18 cellular contexts compared by ENCODE assay signal in the genomic region with DNA sequence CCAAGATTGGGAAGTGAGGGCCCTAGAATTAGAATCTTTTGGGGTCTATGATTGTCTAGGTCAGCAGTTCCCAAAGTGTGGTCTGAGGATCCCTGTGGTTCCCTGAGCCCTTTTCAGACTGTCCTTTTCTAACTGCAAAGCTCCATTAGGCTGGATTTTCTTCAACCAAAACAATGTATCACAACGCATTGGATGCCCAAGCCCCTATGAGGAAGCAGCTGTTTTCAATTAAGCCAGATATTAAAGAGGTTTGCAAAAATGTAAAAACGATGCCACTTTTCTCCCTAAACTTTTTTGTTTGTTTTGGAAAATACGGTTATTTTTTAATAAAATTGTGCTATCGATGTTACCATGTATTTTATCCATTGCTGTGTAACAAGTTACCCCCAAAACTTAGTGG.
A peak's percentile ranks its signal among the peaks of the same experiment; 100 is the strongest.
DNase-seq lines count a peak whose midpoint lies in the region; ATAC-seq and TF ChIP-seq lines count a peak whose summit lies in the region.
"Had no signal": no experiment of that assay in that cellular context is flagged by ENCODE, and none has a peak within 500 bp of the region (broad histone marks: within the 10 kb centered on the region; RNA-seq: fewer than 3 reads in every experiment).

No MANE protein-coding gene starts in this region.

- no peak for ATAC-seq in activated T-helper 17 cell treated with anti-CD3 and anti-CD28 coated beads, Interleukin-2, amount 50 U/mL, for 72 hours (replicated peaks)
- ATAC-seq in stimulated activated naive B cell treated with anti-CD40 and anti-IgM and Interleukin-4, amounts not matched to agents 10 μg/mL and 1 μg/mL and 100 μg/mL, for 72 hours (replicated peaks) = no peak
- no peak for ATAC-seq in PC-3
- ATAC-seq in HG02884 (IDR thresholded peaks at IDR 0.05; ENCODE audit: unreplicated experiment) = no peak

- DNase-seq in fibroblast of peridontal ligament (ENCODE audit: extremely low read depth) (peak; percentile 55), NCI-H446 treated with DMSO at 0.1 percent for 48 hours (lab: John Stamatoyannopoulos, UW) (no peak), PC-3 (no peak)
- DNase-seq in stimulated activated naive B cell treated with anti-CD40 and anti-IgM and Interleukin-4, amounts not matched to agents 10 μg/mL and 1 μg/mL and 100 μg/mL, for 72 hours = no peak
- DNase-seq in activated CD4-positive, alpha-beta memory T cell treated with anti-CD3 and anti-CD28 coated beads for 36 hours = no peak
- DNase-seq: activated CD4-positive, alpha-beta memory T cell treated with anti-CD3 and anti-CD28 coated beads, Interleukin-2, amount 10 ng/mL, durations not matched to agents 7 days and 5 days; amniotic stem cell; NCI-H1417; NCI-H2081 treated with DMSO at 0.1 percent for 48 hours; small intestine; T1000 had no signal

- H3K4me2 ChIP-seq in PC-3 (ENCODE audit: low read length) = no peak overlapping the region

- intact Hi-C loops in activated CD4-positive, alpha-beta memory T cell treated with anti-CD3 and anti-CD28 coated beads for 36 hours (cut with micrococcal nuclease) = loop anchor here (5.0 kb wide), 2 partner anchors 96 to 116 kb away; no protein-coding TSS in a partner anchor
- intact Hi-C loops in PC-3 (cut with micrococcal nuclease) = loop anchor here (5.0 to 10.0 kb wide), 3 partner anchors 91 to 453 kb away; no protein-coding TSS in a partner anchor

- H3K9ac ChIP-seq in PC-3 (ENCODE audit: low read length) = no peak overlapping the region

- CTCF ChIA-PET in activated CD4-positive, alpha-beta memory T cell treated with anti-CD3 and anti-CD28 coated beads for 36 hours (lab: Charles Lee) = interaction anchor here (1.0 to 1.2 kb wide), 2 partner anchors 29 to 201 kb away, joined by 3 read pairs; no protein-coding TSS in a partner anchor
- CTCF ChIA-PET in PC-3 (lab: Charles Lee) = no interaction called here

- no peaks in the 10 kb centered on the region for H3F3A ChIP-seq in PC-3 (ENCODE audit: low read length, unreplicated experiment)

- POLR2A ChIA-PET in activated CD4-positive, alpha-beta memory T cell treated with anti-CD3 and anti-CD28 coated beads for 36 hours (lab: Charles Lee) = no interaction called here
- POLR2A ChIA-PET in PC-3 (lab: Charles Lee; ENCODE audit: unreplicated experiment) = no interaction called here

- no peaks in the 10 kb centered on the region for H3K9me2 ChIP-seq in PC-3 (replicated peaks; ENCODE audit: low read length)

- no TSS peak for BruUV-seq in PC-3 (replicated peaks; lab: Mats Ljungman, UMichigan)

- H3K27ac ChIP-seq in PC-3 (ENCODE audit: low read length) = no peak overlapping the region
- H3K27ac ChIP-seq: neutrophil had no signal

- no peaks in the 10 kb centered on the region for H3K9me3 Mint-ChIP-seq in IgD-negative memory B cell
- H3K9me3 Mint-ChIP-seq in activated T-helper 17 cell treated with anti-CD3 and anti-CD28 coated beads, Interleukin-2, amount 50 U/mL, for 72 hours = no peaks in the 10 kb centered on the region
- H3K9me3 Mint-ChIP-seq in stimulated activated naive B cell treated with anti-CD40 and anti-IgM and Interleukin-4, amounts not matched to agents 10 μg/mL and 1 μg/mL and 100 μg/mL, for 72 hours = no peaks in the 10 kb centered on the region
- H3K9me3 Mint-ChIP-seq in activated CD4-positive, alpha-beta memory T cell treated with anti-CD3 and anti-CD28 coated beads for 36 hours = no peaks in the 10 kb centered on the region
- H3K9me3 Mint-ChIP-seq: activated B cell treated with CpG ODN at 0.5 μM for 24 hours; activated CD4-positive, alpha-beta memory T cell treated with anti-CD3 and anti-CD28 coated beads, Interleukin-2, amount 10 ng/mL, durations not matched to agents 7 days and 5 days; stimulated activated naive CD8-positive, alpha-beta T cell treated with anti-CD3 and anti-CD28 coated beads, Interleukin-15, Interleukin-2, amounts not matched to agents 100 ng/mL and 50 ng/mL, for 24 hours; type B pancreatic cell had no signal

- H3K27me3 Mint-ChIP-seq in IgD-negative memory B cell = peaks cover 3% of the 10 kb centered on the region
- no peaks in the 10 kb centered on the region for H3K27me3 Mint-ChIP-seq in activated T-helper 17 cell treated with anti-CD3 and anti-CD28 coated beads, Interleukin-2, amount 50 U/mL, for 72 hours
- peaks cover 6 to 9% of the 10 kb centered on the region in 2 donors for H3K27me3 Mint-ChIP-seq in stimulated activated naive B cell treated with anti-CD40 and anti-IgM and Interleukin-4, amounts not matched to agents 10 μg/mL and 1 μg/mL and 100 μg/mL, for 72 hours
- H3K27me3 Mint-ChIP-seq in activated CD4-positive, alpha-beta memory T cell treated with anti-CD3 and anti-CD28 coated beads for 36 hours = no peaks in the 10 kb centered on the region
- H3K27me3 Mint-ChIP-seq: activated B cell treated with CpG ODN at 0.5 μM for 24 hours; activated CD4-positive, alpha-beta memory T cell treated with anti-CD3 and anti-CD28 coated beads, Interleukin-2, amount 10 ng/mL, durations not matched to agents 7 days and 5 days; type B pancreatic cell had no signal

- H3K4me1 ChIP-seq in PC-3 (ENCODE audit: insufficient read depth, low read length) = peaks cover 10% of the 10 kb centered on the region; the same call in 1 of the 2 replicates

- no peak overlapping the region for H3K4me3 ChIP-seq in PC-3 (ENCODE audit: low read length)

- peaks cover 4 to 6% (median 4%) of the 10 kb centered on the region in 3 donors for H3K4me1 Mint-ChIP-seq in IgD-negative memory B cell
- no peaks in the 10 kb centered on the region for H3K4me1 Mint-ChIP-seq in activated T-helper 17 cell treated with anti-CD3 and anti-CD28 coated beads, Interleukin-2, amount 50 U/mL, for 72 hours
- H3K4me1 Mint-ChIP-seq in stimulated activated naive B cell treated with anti-CD40 and anti-IgM and Interleukin-4, amounts not matched to agents 10 μg/mL and 1 μg/mL and 100 μg/mL, for 72 hours = peaks cover 13 to 31% of the 10 kb centered on the region in 2 donors
- H3K4me1 Mint-ChIP-seq in activated CD4-positive, alpha-beta memory T cell treated with anti-CD3 and anti-CD28 coated beads for 36 hours (ENCODE audit: low read depth) = no peaks in the 10 kb centered on the region

- no peaks in the 10 kb centered on the region for H3K36me3 Mint-ChIP-seq in IgD-negative memory B cell
- no peaks in the 10 kb centered on the region for H3K36me3 Mint-ChIP-seq in activated T-helper 17 cell treated with anti-CD3 and anti-CD28 coated beads, Interleukin-2, amount 50 U/mL, for 72 hours (ENCODE audit: low read depth)
- H3K36me3 Mint-ChIP-seq in stimulated activated naive B cell treated with anti-CD40 and anti-IgM and Interleukin-4, amounts not matched to agents 10 μg/mL and 1 μg/mL and 100 μg/mL, for 72 hours = no peaks in the 10 kb centered on the region
- H3K36me3 Mint-ChIP-seq in activated CD4-positive, alpha-beta memory T cell treated with anti-CD3 and anti-CD28 coated beads for 36 hours = no peaks in the 10 kb centered on the region
- H3K36me3 Mint-ChIP-seq: type B pancreatic cell had no signal

- H4K20me1 ChIP-seq in PC-3 (ENCODE audit: low read length) = no peaks in the 10 kb centered on the region

- H2AFZ ChIP-seq in PC-3 (ENCODE audit: low read length) = no peak overlapping the region

- H3K79me2 ChIP-seq in PC-3 (ENCODE audit: low read length) = no peaks in the 10 kb centered on the region

- no peak for TF ChIP-seq CTCF in PC-3 (conservative IDR thresholded peaks at IDR 0.05; ENCODE audit: low read depth, low read length)

- H3K4me3 Mint-ChIP-seq in IgD-negative memory B cell = peak overlapping the region in 3 of 4 donors; percentile 32 to 75 (median 43)
- peak overlapping the region; percentile 66 for H3K4me3 Mint-ChIP-seq in activated T-helper 17 cell treated with anti-CD3 and anti-CD28 coated beads, Interleukin-2, amount 50 U/mL, for 72 hours
- peak overlapping the region; percentile 79 to 84 for H3K4me3 Mint-ChIP-seq in stimulated activated naive B cell treated with anti-CD40 and anti-IgM and Interleukin-4, amounts not matched to agents 10 μg/mL and 1 μg/mL and 100 μg/mL, for 72 hours
- H3K4me3 Mint-ChIP-seq in activated CD4-positive, alpha-beta memory T cell treated with anti-CD3 and anti-CD28 coated beads for 36 hours = no peak overlapping the region
- H3K4me3 Mint-ChIP-seq: activated CD4-positive, alpha-beta memory T cell treated with anti-CD3 and anti-CD28 coated beads, Interleukin-2, amount 10 ng/mL, durations not matched to agents 7 days and 5 days had no signal

- H3K27me3 ChIP-seq in PC-3 (ENCODE audit: low read length) = no peaks in the 10 kb centered on the region
- H3K27me3 ChIP-seq: neutrophil had no signal

- no peaks in the 10 kb centered on the region for H3K36me3 ChIP-seq in PC-3 (ENCODE audit: low read depth, low read length)
- H3K36me3 ChIP-seq: neutrophil had no signal

- H3K27ac Mint-ChIP-seq in IgD-negative memory B cell = no peak overlapping the region
- H3K27ac Mint-ChIP-seq in activated T-helper 17 cell treated with anti-CD3 and anti-CD28 coated beads, Interleukin-2, amount 50 U/mL, for 72 hours = no peak overlapping the region
- H3K27ac Mint-ChIP-seq in stimulated activated naive B cell treated with anti-CD40 and anti-IgM and Interleukin-4, amounts not matched to agents 10 μg/mL and 1 μg/mL and 100 μg/mL, for 72 hours = peak overlapping the region; percentile 56
- no peak overlapping the region for H3K27ac Mint-ChIP-seq in activated CD4-positive, alpha-beta memory T cell treated with anti-CD3 and anti-CD28 coated beads for 36 hours
- H3K27ac Mint-ChIP-seq: activated B cell treated with CpG ODN at 0.5 μM for 24 hours; activated CD4-positive, alpha-beta memory T cell treated with anti-CD3 and anti-CD28 coated beads, Interleukin-2, amount 10 ng/mL, durations not matched to agents 7 days and 5 days; stimulated activated naive CD8-positive, alpha-beta T cell treated with anti-CD3 and anti-CD28 coated beads, Interleukin-15, Interleukin-2, amounts not matched to agents 100 ng/mL and 50 ng/mL, for 24 hours; type B pancreatic cell had no signal

- no peaks in the 10 kb centered on the region for H3K9me3 ChIP-seq in PC-3 (ENCODE audit: low read length)
- H3K9me3 ChIP-seq: neutrophil had no signal
